ENCODE assay signal across 25 cellular contexts in genomic region chr1:218986816-218987215, GRCh38.
DNase-seq lines count a peak whose midpoint lies in the region; ATAC-seq, FAIRE-seq and TF ChIP-seq lines count a peak whose summit lies in the region.
"Had no signal": no experiment of that assay in that cellular context is flagged by ENCODE, and none has a peak within 500 bp of the region (broad histone marks: within the 10 kb centered on the region; RNA-seq: fewer than 3 reads in every experiment).

No MANE protein-coding gene starts in this region.

- H3K4me3 ChIP-seq in HEK293 (ENCODE audit: low read depth, low read length): no peak overlapping the region
- H3K4me3 ChIP-seq in K562: no peak overlapping the region
- H3K4me3 ChIP-seq: BLaER1, GM12878 had no signal

- no peak overlapping the region for H3K4me3 Mint-ChIP-seq in activated T-helper 2 cell treated with anti-CD3 and anti-CD28 coated beads, Interferon-gamma antibody, Interleukin-2, Interleukin-4, amounts not matched to agents 10 μg/mL and 5 μg/mL and 100 μg/mL, durations not matched to agents 14 hours and 24 hours and 36 hours (ENCODE audit: low read depth)
- H3K4me3 Mint-ChIP-seq: CD14-positive monocyte; CD4-positive, alpha-beta memory T cell; CD4-positive, CD25-positive, alpha-beta regulatory T cell; CD8-positive, alpha-beta memory T cell had no signal

- no peak for ATAC-seq in K562
- ATAC-seq: GM12878 had no signal

- TF ChIP-seq RAD21 in K562 (CRISPR knock-in tag; conservative IDR thresholded peaks at IDR 0.05 in 1 of 2, IDR thresholded peaks at IDR 0.05 in 1 of 2): no peak

- CTCF ChIA-PET in HEK293 (lab: Yijun Ruan, JAX) (interaction anchor here (0.7 kb wide), 1 partner anchor 138 kb away, joined by 5 read pairs; no protein-coding TSS in a partner anchor), K562 (lab: Yijun Ruan, JAX; ENCODE audit: low intra/inter-chr PET ratio) (no interaction called here)

- H3K9me1 ChIP-seq in K562 (ENCODE audit: control insufficient read depth, insufficient read depth, low read length): no peaks in the 10 kb centered on the region

- H3K27me3 ChIP-seq in K562 (ENCODE audit: control insufficient read depth in 2 of 2, insufficient read depth in 2 of 2, low read length in 2 of 2): no peaks in the 10 kb centered on the region
- H3K27me3 ChIP-seq: BE2C, BLaER1 had no signal

- TF ChIP-seq POLR2A in K562 (conservative IDR thresholded peaks at IDR 0.05): no peak
- TF ChIP-seq POLR2A in GM12892 (IDR thresholded peaks at IDR 0.05; ENCODE audit: low read depth, low read length): no peak

- peak; percentile 20 for FAIRE-seq in TTC549 (lab: Jason Lieb, UNC)
- no peak for FAIRE-seq in K562 (lab: Jason Lieb, UNC)
- no peak for FAIRE-seq in GM12892 (lab: Jason Lieb, UNC)
- FAIRE-seq: A204.1, GM12878, GM19239 had no signal

- in situ Hi-C loops in K562 (cut with MboI): no loop called here

- H4K20me1 ChIP-seq in K562 (replicated peaks; ENCODE audit: control insufficient read depth, insufficient read depth, low read length): no peaks in the 10 kb centered on the region
- H4K20me1 ChIP-seq: BLaER1 had no signal

- H3K9ac ChIP-seq in K562 (ENCODE audit: insufficient read depth in 1 of 2, low read depth in 2 of 2, low read length in 2 of 2): no peak overlapping the region
- H3K9ac ChIP-seq: BLaER1 had no signal

- H2AFZ ChIP-seq in K562 (ENCODE audit: low read depth, low read length): no peak overlapping the region

- intact Hi-C loops in K562 (cut with micrococcal nuclease): no loop called here
- intact Hi-C loops in activated T-helper 2 cell treated with anti-CD3 and anti-CD28 coated beads, Interferon-gamma antibody, Interleukin-2, Interleukin-4, amounts not matched to agents 10 μg/mL and 5 μg/mL and 100 μg/mL, durations not matched to agents 14 hours and 24 hours and 36 hours (cut with micrococcal nuclease): no loop called here

- no peaks in the 10 kb centered on the region for H3K79me2 ChIP-seq in K562 (ENCODE audit: control insufficient read depth, insufficient read depth, low read length)

- DNase-seq in K562 (ENCODE audit: extremely low read depth in 1 of 4, low spot score in 3 of 4) (no peak), GM12892 (ENCODE audit: insufficient read length) (no peak)
- DNase-seq in activated T-helper 2 cell treated with anti-CD3 and anti-CD28 coated beads, Interferon-gamma antibody, Interleukin-2, Interleukin-4, amounts not matched to agents 10 μg/mL and 5 μg/mL and 100 μg/mL, durations not matched to agents 14 hours and 24 hours and 36 hours (ENCODE audit: low spot score): no peak
- DNase-seq: 8988T; ACHN; BE2C; C1 segment of cervical spinal cord; CD4-positive, alpha-beta memory T cell; CD4-positive, CD25-positive, alpha-beta regulatory T cell; CD8-positive, alpha-beta memory T cell; COR-L47; DMS 273 treated with DMSO at 0.1 percent for 48 hours; DMS153; DMS53; DMS79; DND-41; EL; GDM1 had no signal

- H3K4me1 ChIP-seq in HEK293 (ENCODE audit: control insufficient read depth, insufficient read depth, low read length) (no peaks in the 10 kb centered on the region), K562 (replicated peaks in 1 of 2; ENCODE audit: control insufficient read depth in 2 of 2, insufficient read depth in 2 of 2, low read length in 2 of 2) (no peaks in the 10 kb centered on the region; a peak in 1 of 5 replicates)
- H3K4me1 ChIP-seq: BE2C, BLaER1 had no signal

- no peak overlapping the region for H3K27ac ChIP-seq in HEK293 (ENCODE audit: extremely low read depth, low read depth, low read length)
- H3K27ac ChIP-seq in K562 (ENCODE audit: extremely low read depth, low read depth, low read length): no peak overlapping the region
- H3K27ac ChIP-seq: BLaER1 had no signal

- no TSS peak for BruUV-seq in K562 (replicated peaks; lab: Mats Ljungman, UMichigan)

- no peak overlapping the region for H3K4me2 ChIP-seq in K562 (ENCODE audit: insufficient read depth, low read length)
- H3K4me2 ChIP-seq: BLaER1 had no signal

- no peaks in the 10 kb centered on the region for H3K27me3 Mint-ChIP-seq in activated T-helper 2 cell treated with anti-CD3 and anti-CD28 coated beads, Interferon-gamma antibody, Interleukin-2, Interleukin-4, amounts not matched to agents 10 μg/mL and 5 μg/mL and 100 μg/mL, durations not matched to agents 14 hours and 24 hours and 36 hours (ENCODE audit: low read depth)
- H3K27me3 Mint-ChIP-seq: CD4-positive, alpha-beta memory T cell; CD4-positive, CD25-positive, alpha-beta regulatory T cell had no signal

- TF ChIP-seq CTCF in HEK293 (tag by site-specific recombination; IDR thresholded peaks at IDR 0.05): no peak
- no peak for TF ChIP-seq CTCF in K562 (IDR thresholded peaks at IDR 0.05 in 2 of 3, conservative IDR thresholded peaks at IDR 0.05 in 1 of 3; ENCODE audit: insufficient read depth in 2 of 3, low read depth in 1 of 3, low read length in 3 of 3)

- 1% methylated on average over 3 of the region's 3 CpGs for WGBS in K562 (ENCODE audit: insufficient coverage, low coverage, missing lambda C conversion rate)

- no peaks in the 10 kb centered on the region for H3K4me1 Mint-ChIP-seq in activated T-helper 2 cell treated with anti-CD3 and anti-CD28 coated beads, Interferon-gamma antibody, Interleukin-2, Interleukin-4, amounts not matched to agents 10 μg/mL and 5 μg/mL and 100 μg/mL, durations not matched to agents 14 hours and 24 hours and 36 hours (ENCODE audit: low read depth)
- H3K4me1 Mint-ChIP-seq: CD14-positive monocyte; CD4-positive, alpha-beta memory T cell; CD4-positive, CD25-positive, alpha-beta regulatory T cell; CD8-positive, alpha-beta memory T cell had no signal

- H3K36me3 ChIP-seq in HEK293 (ENCODE audit: control insufficient read depth in 2 of 2, insufficient read depth in 1 of 2, low read length in 2 of 2) (no peaks in the 10 kb centered on the region), K562 (ENCODE audit: control insufficient read depth, insufficient read depth, low read length) (no peaks in the 10 kb centered on the region)
- H3K36me3 ChIP-seq: BE2C, BLaER1 had no signal

- POLR2A ChIA-PET in HEK293 (lab: Yijun Ruan, JAX) (no interaction called here), K562 (lab: Yijun Ruan, JAX) (interaction anchor here (0.7 kb wide), 1 partner anchor 82 kb away, joined by 3 read pairs; no protein-coding TSS in a partner anchor)

- no peak overlapping the region for H3K27ac Mint-ChIP-seq in activated T-helper 2 cell treated with anti-CD3 and anti-CD28 coated beads, Interferon-gamma antibody, Interleukin-2, Interleukin-4, amounts not matched to agents 10 μg/mL and 5 μg/mL and 100 μg/mL, durations not matched to agents 14 hours and 24 hours and 36 hours
- H3K27ac Mint-ChIP-seq: CD14-positive monocyte; CD4-positive, alpha-beta memory T cell; CD4-positive, CD25-positive, alpha-beta regulatory T cell; CD8-positive, alpha-beta memory T cell had no signal

- no peaks in the 10 kb centered on the region for H3K36me3 Mint-ChIP-seq in activated T-helper 2 cell treated with anti-CD3 and anti-CD28 coated beads, Interferon-gamma antibody, Interleukin-2, Interleukin-4, amounts not matched to agents 10 μg/mL and 5 μg/mL and 100 μg/mL, durations not matched to agents 14 hours and 24 hours and 36 hours (ENCODE audit: low read depth)
- H3K36me3 Mint-ChIP-seq: CD14-positive monocyte; CD4-positive, alpha-beta memory T cell; CD4-positive, CD25-positive, alpha-beta regulatory T cell; CD8-positive, alpha-beta memory T cell had no signal

- TF ChIP-seq EP300 in K562 (IDR thresholded peaks at IDR 0.05; ENCODE audit: low read length): no peak

- H3K9me3 Mint-ChIP-seq in activated T-helper 2 cell treated with anti-CD3 and anti-CD28 coated beads, Interferon-gamma antibody, Interleukin-2, Interleukin-4, amounts not matched to agents 10 μg/mL and 5 μg/mL and 100 μg/mL, durations not matched to agents 14 hours and 24 hours and 36 hours: no peaks in the 10 kb centered on the region

- no peaks in the 10 kb centered on the region for H3K9me3 ChIP-seq in HEK293 (ENCODE audit: control insufficient read depth, insufficient read depth, low read depth, low read length)
- H3K9me3 ChIP-seq in K562 (replicated peaks; ENCODE audit: control insufficient read depth, insufficient read depth, low read depth, low read length): no peaks in the 10 kb centered on the region
- H3K9me3 ChIP-seq: BE2C, BLaER1 had no signal

TF ChIP-seq in HEK293, 187 proteins besides CTCF, POLR2A, EP300 and RAD21:
- TF ChIP-seq ZNF548 (tag by site-specific recombination; IDR thresholded peaks at IDR 0.05) (no peak), ZFP41 (tag by site-specific recombination; IDR thresholded peaks at IDR 0.05; ENCODE audit: borderline replicate concordance) (no peak), ZNF146 (tag by site-specific recombination; IDR thresholded peaks at IDR 0.05) (peak; percentile 59; the same call in 1 of the 2 replicates), ZNF626 (tag by site-specific recombination; IDR thresholded peaks at IDR 0.05) (no peak)

TF ChIP-seq in K562, 482 proteins besides CTCF, POLR2A, EP300 and RAD21 (continues in another document):
- TF ChIP-seq SNIP1 (IDR thresholded peaks at IDR 0.05; ENCODE audit: low read depth): no peak
- no peak for TF ChIP-seq ZNF124 (CRISPR knock-in tag; IDR thresholded peaks at IDR 0.05)
- TF ChIP-seq STAT6 (CRISPR knock-in tag; IDR thresholded peaks at IDR 0.05): no peak
- no peak for TF ChIP-seq GTF2B (IDR thresholded peaks at IDR 0.05; ENCODE audit: extremely low read depth, insufficient read length)

Comparison
In these comparisons a context has a peak if more than half of its experiments do, and no peak if none do; other contexts are left out.
1. Of the 44 proteins assayed by ChIP-seq in both K562 and HEK293: peak only in K562: none; only in HEK293: none; in both: ZNF146; in neither: 43.